In the genomic region with DNA sequence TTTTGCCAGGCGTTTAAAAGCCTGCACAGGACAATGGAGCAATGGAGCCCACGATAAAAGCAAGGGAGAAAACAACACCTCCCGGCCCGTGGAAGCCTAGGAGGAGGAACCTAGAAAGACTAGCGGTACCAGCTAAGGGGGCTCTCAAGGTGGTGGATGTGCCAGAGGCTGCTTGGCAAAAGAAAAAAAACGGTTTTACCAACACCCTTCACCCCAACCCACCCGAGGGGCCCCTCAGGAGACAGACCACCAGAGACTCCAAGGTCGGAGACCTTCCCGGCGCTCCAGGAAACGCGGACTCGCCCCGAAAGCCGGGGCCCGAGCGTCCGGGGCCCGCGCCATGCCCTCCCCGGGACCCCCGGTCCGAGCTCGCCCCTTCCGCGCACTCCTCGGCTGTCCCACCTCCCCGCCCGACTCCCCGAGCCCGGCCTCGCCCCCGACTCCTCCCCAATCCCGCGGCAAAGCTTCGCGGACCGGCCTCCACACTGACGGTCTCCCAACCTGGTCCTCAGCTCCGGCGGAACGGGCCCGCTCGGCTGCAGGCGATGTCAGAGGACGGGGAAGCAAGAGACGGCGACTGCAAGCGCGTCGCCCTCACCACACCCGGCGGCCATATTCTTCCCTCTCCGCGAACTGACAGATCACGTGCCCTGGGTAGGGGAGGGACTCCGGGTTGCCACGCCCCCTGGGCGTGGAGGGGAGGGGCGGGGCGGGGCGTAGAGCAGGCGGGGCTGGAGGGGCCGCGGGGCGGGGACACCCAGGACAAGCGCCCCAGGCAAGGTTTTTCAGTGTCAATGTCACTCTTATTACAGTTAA, we compare ENCODE assay signal across 8 cellular contexts. TPM values are rescaled to one million over a fixed set of nuclear protein-coding genes. Genes with fewer than 3 reads are reported as not detected.
DNase-seq lines count a peak whose midpoint lies in the region; ATAC-seq and TF ChIP-seq lines count a peak whose summit lies in the region.

A gene (minus strand): TSS at position 635 of the 816 bp plus-strand sequence. CDS start 10,520 bp downstream, outside the sequence.

- peak within 1 kb of the TSS; percentile 99 for H3K27ac Mint-ChIP-seq in CD8-positive, alpha-beta T cell
- H3K27ac Mint-ChIP-seq in effector memory CD8-positive, alpha-beta T cell, result peak within 1 kb of the TSS; percentile 96 to 100
- peak within 1 kb of the TSS; percentile 95 for H3K27ac Mint-ChIP-seq in memory B cell

- peak within 1 kb of the TSS; percentile 96 for H3K4me3 ChIP-seq in CD8-positive, alpha-beta T cell (ENCODE audit: low read depth, low read length)

- H3K4me3 Mint-ChIP-seq in CD8-positive, alpha-beta T cell, result peak within 1 kb of the TSS; percentile 100
- peak within 1 kb of the TSS; percentile 90 to 100 for H3K4me3 Mint-ChIP-seq in effector memory CD8-positive, alpha-beta T cell
- peak within 1 kb of the TSS; percentile 98 for H3K4me3 Mint-ChIP-seq in memory B cell

- H3K4me1 Mint-ChIP-seq in CD8-positive, alpha-beta T cell (ENCODE audit: low read depth), result peaks cover 54% of the 10 kb centered on the region
- peaks cover 33 to 46% of the 10 kb centered on the region in 2 donors for H3K4me1 Mint-ChIP-seq in effector memory CD8-positive, alpha-beta T cell (ENCODE audit: low read depth in 2 of 2)
- peaks cover 29% of the 10 kb centered on the region for H3K4me1 Mint-ChIP-seq in memory B cell

- no peaks in the 10 kb centered on the region for H3K27me3 ChIP-seq in CD8-positive, alpha-beta T cell (ENCODE audit: insufficient read depth, low read length)

- H3K36me3 ChIP-seq in CD8-positive, alpha-beta T cell (ENCODE audit: insufficient read depth, low read length), result no peaks in the 10 kb centered on the region

- no peaks in the 10 kb centered on the region for H3K9me3 ChIP-seq in CD8-positive, alpha-beta T cell (ENCODE audit: low read length)

- H3K4me1 ChIP-seq in CD8-positive, alpha-beta T cell (ENCODE audit: insufficient read depth, low read length), result peaks cover 49% of the 10 kb centered on the region

- ATAC-seq in CD8-positive, alpha-beta T cell, result peak; percentile 96
- peak; percentile 93 for ATAC-seq in GM19452 (IDR thresholded peaks at IDR 0.05; ENCODE audit: unreplicated experiment)
- ATAC-seq in effector memory CD8-positive, alpha-beta T cell (replicated peaks), result peak; percentile 95
- ATAC-seq in memory B cell (ENCODE audit: low read depth), result peak; percentile 96

- peaks cover 2% of the 10 kb centered on the region for H3K36me3 Mint-ChIP-seq in CD8-positive, alpha-beta T cell
- H3K36me3 Mint-ChIP-seq in effector memory CD8-positive, alpha-beta T cell (ENCODE audit: insufficient read depth), result peaks cover 6% of the 10 kb centered on the region
- H3K36me3 Mint-ChIP-seq in memory B cell, result peaks cover 3% of the 10 kb centered on the region

- H3K27me3 Mint-ChIP-seq in CD8-positive, alpha-beta T cell (ENCODE audit: low read depth), result no peaks in the 10 kb centered on the region
- H3K27me3 Mint-ChIP-seq in effector memory CD8-positive, alpha-beta T cell, result peaks cover 6 to 10% of the 10 kb centered on the region in 2 donors
- peaks cover 3% of the 10 kb centered on the region for H3K27me3 Mint-ChIP-seq in memory B cell

- CTCF ChIA-PET in CD8-positive, alpha-beta T cell (lab: Charles Lee), result no interaction called here

- intact Hi-C loops in CD8-positive, alpha-beta T cell (cut with DNase I, micrococcal nuclease), result loop anchor here (2.0 to 10.0 kb wide), 10 partner anchors 165 to 1972 kb away; a partner anchor contains a TSS

- POLR2A ChIA-PET in CD8-positive, alpha-beta T cell (lab: Charles Lee), result interaction anchor here (0.6 kb wide), 1 partner anchor 1482 kb away, joined by 3 read pairs; no protein-coding TSS in a partner anchor

- no peak for TF ChIP-seq CTCF in CD8-positive, alpha-beta T cell (IDR thresholded peaks at IDR 0.05)

- peak within 1 kb of the TSS; percentile 81 for H3K27ac ChIP-seq in CD8-positive, alpha-beta T cell (ENCODE audit: low read depth, low read length)

- peak; percentile 74 to 92 (median 83) for DNase-seq in CD8-positive, alpha-beta T cell
- DNase-seq in HK-2 (ENCODE audit: unreplicated experiment), result peak; percentile 86
- peak; percentile 56 for DNase-seq in NCI-H82 treated with DMSO at 0.1 percent for 48 hours (lab: John Stamatoyannopoulos, UW; ENCODE audit: unreplicated experiment)
- peak; percentile 71 to 73 for DNase-seq in activated CD8-positive, alpha-beta memory T cell treated with anti-CD3 and anti-CD28 coated beads for 4 hours (ENCODE audit: low read depth in 2 of 2)
- DNase-seq in effector memory CD8-positive, alpha-beta T cell, result peak; percentile 74 to 76 (median 74)
- DNase-seq in memory B cell (ENCODE audit: low spot score in 2 of 2), result peak; percentile 77
- DNase-seq in stimulated activated CD8-positive, alpha-beta memory T cell treated with anti-CD3 and anti-CD28 coated beads, Interleukin-12 subunit alpha, Interleukin-12 subunit beta, amount 100 ng/mL, for 24 hours (ENCODE audit: extremely low read depth), result peak; percentile 54

- no peaks in the 10 kb centered on the region for H3K9me3 Mint-ChIP-seq in CD8-positive, alpha-beta T cell
- H3K9me3 Mint-ChIP-seq in effector memory CD8-positive, alpha-beta T cell, result no peaks in the 10 kb centered on the region
- H3K9me3 Mint-ChIP-seq in memory B cell, result no peaks in the 10 kb centered on the region

RNA-seq across cellular contexts. Expression of the gene that starts here (rescaled TPM):
- 10 to 100 TPM; 26.2 to 28.8 TPM for total RNA-seq in CD8-positive, alpha-beta T cell

Comparison
In these comparisons a context has a peak if more than half of its experiments do, and no peak if none do; other contexts are left out.
1. Peak in every context shown above with its lines: DNase-seq, ATAC-seq, H3K4me3 ChIP-seq and H3K27ac ChIP-seq.